1 cellular context compared by ENCODE assay signal in genomic region chr16:2955438-2955778, GRCh38.
TF ChIP-seq lines count a peak whose summit lies in the region.

No MANE protein-coding gene starts in this region.

TF ChIP-seq in H1, 55 proteins besides CTCF, POLR2A, EP300 and RAD21:
- TF ChIP-seq YY1 (IDR thresholded peaks at IDR 0.05; ENCODE audit: low read depth, low read length) (no peak), PHF8 (conservative IDR thresholded peaks at IDR 0.05; ENCODE audit: low read depth, low read length) (no peak), KDM4A (IDR thresholded peaks at IDR 0.05; ENCODE audit: low read depth, low read length, severe bottlenecking) (no peak), CEBPB (IDR thresholded peaks at IDR 0.05; ENCODE audit: low read depth, low read length) (no peak), SIRT6 (IDR thresholded peaks at IDR 0.05; ENCODE audit: low read length) (no peak), TAF7 (optimal IDR thresholded peaks at IDR 0.05; ENCODE audit: borderline replicate concordance, low read depth, low read length) (no peak), SP2 (IDR thresholded peaks at IDR 0.05; ENCODE audit: low read length) (no peak), CHD1 (IDR thresholded peaks at IDR 0.05; ENCODE audit: low read depth, low read length) (no peak), TAF1 (IDR thresholded peaks at IDR 0.05; ENCODE audit: low read depth, low read length) (no peak), POU5F1 (IDR thresholded peaks at IDR 0.05; ENCODE audit: low read depth, low read length) (no peak), FOSL1 (IDR thresholded peaks at IDR 0.05; ENCODE audit: insufficient read depth, low read depth, low read length) (no peak)
- TF ChIP-seq, protein P1, sequence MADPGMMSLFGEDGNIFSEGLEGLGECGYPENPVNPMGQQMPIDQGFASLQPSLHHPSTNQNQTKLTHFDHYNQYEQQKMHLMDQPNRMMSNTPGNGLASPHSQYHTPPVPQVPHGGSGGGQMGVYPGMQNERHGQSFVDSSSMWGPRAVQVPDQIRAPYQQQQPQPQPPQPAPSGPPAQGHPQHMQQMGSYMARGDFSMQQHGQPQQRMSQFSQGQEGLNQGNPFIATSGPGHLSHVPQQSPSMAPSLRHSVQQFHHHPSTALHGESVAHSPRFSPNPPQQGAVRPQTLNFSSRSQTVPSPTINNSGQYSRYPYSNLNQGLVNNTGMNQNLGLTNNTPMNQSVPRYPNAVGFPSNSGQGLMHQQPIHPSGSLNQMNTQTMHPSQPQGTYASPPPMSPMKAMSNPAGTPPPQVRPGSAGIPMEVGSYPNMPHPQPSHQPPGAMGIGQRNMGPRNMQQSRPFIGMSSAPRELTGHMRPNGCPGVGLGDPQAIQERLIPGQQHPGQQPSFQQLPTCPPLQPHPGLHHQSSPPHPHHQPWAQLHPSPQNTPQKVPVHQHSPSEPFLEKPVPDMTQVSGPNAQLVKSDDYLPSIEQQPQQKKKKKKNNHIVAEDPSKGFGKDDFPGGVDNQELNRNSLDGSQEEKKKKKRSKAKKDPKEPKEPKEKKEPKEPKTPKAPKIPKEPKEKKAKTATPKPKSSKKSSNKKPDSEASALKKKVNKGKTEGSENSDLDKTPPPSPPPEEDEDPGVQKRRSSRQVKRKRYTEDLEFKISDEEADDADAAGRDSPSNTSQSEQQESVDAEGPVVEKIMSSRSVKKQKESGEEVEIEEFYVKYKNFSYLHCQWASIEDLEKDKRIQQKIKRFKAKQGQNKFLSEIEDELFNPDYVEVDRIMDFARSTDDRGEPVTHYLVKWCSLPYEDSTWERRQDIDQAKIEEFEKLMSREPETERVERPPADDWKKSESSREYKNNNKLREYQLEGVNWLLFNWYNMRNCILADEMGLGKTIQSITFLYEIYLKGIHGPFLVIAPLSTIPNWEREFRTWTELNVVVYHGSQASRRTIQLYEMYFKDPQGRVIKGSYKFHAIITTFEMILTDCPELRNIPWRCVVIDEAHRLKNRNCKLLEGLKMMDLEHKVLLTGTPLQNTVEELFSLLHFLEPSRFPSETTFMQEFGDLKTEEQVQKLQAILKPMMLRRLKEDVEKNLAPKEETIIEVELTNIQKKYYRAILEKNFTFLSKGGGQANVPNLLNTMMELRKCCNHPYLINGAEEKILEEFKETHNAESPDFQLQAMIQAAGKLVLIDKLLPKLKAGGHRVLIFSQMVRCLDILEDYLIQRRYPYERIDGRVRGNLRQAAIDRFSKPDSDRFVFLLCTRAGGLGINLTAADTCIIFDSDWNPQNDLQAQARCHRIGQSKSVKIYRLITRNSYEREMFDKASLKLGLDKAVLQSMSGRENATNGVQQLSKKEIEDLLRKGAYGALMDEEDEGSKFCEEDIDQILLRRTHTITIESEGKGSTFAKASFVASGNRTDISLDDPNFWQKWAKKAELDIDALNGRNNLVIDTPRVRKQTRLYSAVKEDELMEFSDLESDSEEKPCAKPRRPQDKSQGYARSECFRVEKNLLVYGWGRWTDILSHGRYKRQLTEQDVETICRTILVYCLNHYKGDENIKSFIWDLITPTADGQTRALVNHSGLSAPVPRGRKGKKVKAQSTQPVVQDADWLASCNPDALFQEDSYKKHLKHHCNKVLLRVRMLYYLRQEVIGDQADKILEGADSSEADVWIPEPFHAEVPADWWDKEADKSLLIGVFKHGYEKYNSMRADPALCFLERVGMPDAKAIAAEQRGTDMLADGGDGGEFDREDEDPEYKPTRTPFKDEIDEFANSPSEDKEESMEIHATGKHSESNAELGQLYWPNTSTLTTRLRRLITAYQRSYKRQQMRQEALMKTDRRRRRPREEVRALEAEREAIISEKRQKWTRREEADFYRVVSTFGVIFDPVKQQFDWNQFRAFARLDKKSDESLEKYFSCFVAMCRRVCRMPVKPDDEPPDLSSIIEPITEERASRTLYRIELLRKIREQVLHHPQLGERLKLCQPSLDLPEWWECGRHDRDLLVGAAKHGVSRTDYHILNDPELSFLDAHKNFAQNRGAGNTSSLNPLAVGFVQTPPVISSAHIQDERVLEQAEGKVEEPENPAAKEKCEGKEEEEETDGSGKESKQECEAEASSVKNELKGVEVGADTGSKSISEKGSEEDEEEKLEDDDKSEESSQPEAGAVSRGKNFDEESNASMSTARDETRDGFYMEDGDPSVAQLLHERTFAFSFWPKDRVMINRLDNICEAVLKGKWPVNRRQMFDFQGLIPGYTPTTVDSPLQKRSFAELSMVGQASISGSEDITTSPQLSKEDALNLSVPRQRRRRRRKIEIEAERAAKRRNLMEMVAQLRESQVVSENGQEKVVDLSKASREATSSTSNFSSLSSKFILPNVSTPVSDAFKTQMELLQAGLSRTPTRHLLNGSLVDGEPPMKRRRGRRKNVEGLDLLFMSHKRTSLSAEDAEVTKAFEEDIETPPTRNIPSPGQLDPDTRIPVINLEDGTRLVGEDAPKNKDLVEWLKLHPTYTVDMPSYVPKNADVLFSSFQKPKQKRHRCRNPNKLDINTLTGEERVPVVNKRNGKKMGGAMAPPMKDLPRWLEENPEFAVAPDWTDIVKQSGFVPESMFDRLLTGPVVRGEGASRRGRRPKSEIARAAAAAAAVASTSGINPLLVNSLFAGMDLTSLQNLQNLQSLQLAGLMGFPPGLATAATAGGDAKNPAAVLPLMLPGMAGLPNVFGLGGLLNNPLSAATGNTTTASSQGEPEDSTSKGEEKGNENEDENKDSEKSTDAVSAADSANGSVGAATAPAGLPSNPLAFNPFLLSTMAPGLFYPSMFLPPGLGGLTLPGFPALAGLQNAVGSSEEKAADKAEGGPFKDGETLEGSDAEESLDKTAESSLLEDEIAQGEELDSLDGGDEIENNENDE (IDR thresholded peaks at IDR 0.05; ENCODE audit: insufficient replicate concordance, low read length) = no peak
